10 cellular contexts compared by ENCODE assay signal in the genomic region with DNA sequence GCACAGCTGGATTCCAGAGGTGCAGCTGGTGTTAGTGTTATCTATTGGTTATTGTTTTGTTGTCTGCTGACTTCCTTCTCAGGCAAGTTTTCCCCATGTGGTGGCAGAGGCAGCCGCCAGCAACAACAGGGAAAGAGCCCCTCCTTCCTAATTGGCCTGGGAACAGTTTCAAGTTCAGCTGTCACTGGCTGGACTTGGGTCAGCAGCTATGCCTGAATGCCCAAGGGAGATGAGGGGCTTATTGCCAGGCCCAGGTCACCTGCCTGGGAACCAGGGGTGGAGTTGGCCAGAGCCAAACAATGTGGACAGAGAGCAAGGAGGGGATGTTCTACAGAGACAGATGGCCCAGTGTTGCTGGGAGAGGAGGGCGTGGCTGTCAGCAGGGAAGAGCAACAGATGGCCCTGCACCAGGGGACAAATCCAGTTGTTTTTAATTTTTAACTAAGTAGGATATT. TPM values are rescaled to one million over a fixed set of nuclear protein-coding genes. Genes with fewer than 3 reads are reported as not detected.
DNase-seq lines count a peak whose midpoint lies in the region; ATAC-seq, FAIRE-seq and TF ChIP-seq lines count a peak whose summit lies in the region.
"Had no signal": no experiment of that assay in that cellular context is flagged by ENCODE, and none has a peak within 500 bp of the region (broad histone marks: within the 10 kb centered on the region; RNA-seq: fewer than 3 reads in every experiment).

No MANE protein-coding gene starts in this region.

- peak overlapping the region; percentile 22 for H3K4me3 Mint-ChIP-seq in osteocyte (ENCODE audit: unreplicated experiment)
- H3K4me3 Mint-ChIP-seq: stimulated activated naive CD8-positive, alpha-beta T cell treated with anti-CD3 and anti-CD28 coated beads, Interleukin-15, Interleukin-2, amounts not matched to agents 100 ng/mL and 50 ng/mL, for 24 hours had no signal

- no peaks in the 10 kb centered on the region for H3K9me2 ChIP-seq in PC-3 (replicated peaks; ENCODE audit: low read length)

- no TSS peak for BruUV-seq in PC-3 (replicated peaks; lab: Mats Ljungman, UMichigan)

- peak overlapping the region; percentile 77 for H3K27ac Mint-ChIP-seq in osteocyte (ENCODE audit: unreplicated experiment)

- no peak overlapping the region for H3K4me2 ChIP-seq in PC-3 (ENCODE audit: low read length)

- H2AFZ ChIP-seq in PC-3 (ENCODE audit: low read length), result no peak overlapping the region

- peaks cover 27% of the 10 kb centered on the region for H3K4me1 Mint-ChIP-seq in osteocyte (ENCODE audit: unreplicated experiment)

- POLR2A ChIA-PET in PC-3 (lab: Charles Lee; ENCODE audit: unreplicated experiment), result no interaction called here

- no peak overlapping the region for H3K4me3 ChIP-seq in PC-3 (ENCODE audit: low read length)

- H3K9me3 ChIP-seq in PC-3 (ENCODE audit: low read length), result no peaks in the 10 kb centered on the region

- no peak for TF ChIP-seq CTCF in PC-3 (conservative IDR thresholded peaks at IDR 0.05; ENCODE audit: low read depth, low read length)
- no peak for TF ChIP-seq CTCF in osteocyte (IDR thresholded peaks at IDR 0.05)
- TF ChIP-seq CTCF in D721Med (IDR thresholded peaks at IDR 0.05; ENCODE audit: insufficient read depth, missing control alignments), result no peak

- H3K4me1 ChIP-seq in PC-3 (ENCODE audit: insufficient read depth, low read length), result peaks cover 6% of the 10 kb centered on the region

- H4K20me1 ChIP-seq in PC-3 (ENCODE audit: low read length), result no peaks in the 10 kb centered on the region

- no peaks in the 10 kb centered on the region for H3K9me3 Mint-ChIP-seq in osteocyte (ENCODE audit: unreplicated experiment)
- H3K9me3 Mint-ChIP-seq: stimulated activated naive CD8-positive, alpha-beta T cell treated with anti-CD3 and anti-CD28 coated beads, Interleukin-15, Interleukin-2, amounts not matched to agents 100 ng/mL and 50 ng/mL, for 24 hours had no signal

- no peak for FAIRE-seq in D721Med (lab: Jason Lieb, UNC)
- FAIRE-seq: colon had no signal

- H3F3A ChIP-seq in PC-3 (ENCODE audit: low read length, unreplicated experiment), result no peaks in the 10 kb centered on the region

- H3K27me3 Mint-ChIP-seq in osteocyte (ENCODE audit: unreplicated experiment), result no peaks in the 10 kb centered on the region
- H3K27me3 Mint-ChIP-seq: stimulated activated naive CD8-positive, alpha-beta T cell treated with anti-CD3 and anti-CD28 coated beads, Interleukin-15, Interleukin-2, amounts not matched to agents 100 ng/mL and 50 ng/mL, for 24 hours had no signal

- no peak overlapping the region for H3K27ac ChIP-seq in PC-3 (ENCODE audit: low read length)

- ATAC-seq in PC-3 (peak; percentile 18; the same call in 1 of the 2 replicates), HG02970 (IDR thresholded peaks at IDR 0.05; ENCODE audit: low FRiP score, unreplicated experiment) (no peak)

- peaks cover 5% of the 10 kb centered on the region for H3K36me3 Mint-ChIP-seq in osteocyte (ENCODE audit: unreplicated experiment)

- H3K27me3 ChIP-seq in PC-3 (ENCODE audit: low read length), result no peaks in the 10 kb centered on the region

- H3K9ac ChIP-seq in PC-3 (ENCODE audit: low read length), result no peak overlapping the region

- CTCF ChIA-PET in PC-3 (lab: Charles Lee), result no interaction called here

- intact Hi-C loops in PC-3 (cut with micrococcal nuclease), result no loop called here

- H3K36me3 ChIP-seq in PC-3 (ENCODE audit: low read depth, low read length), result no peaks in the 10 kb centered on the region

- DNase-seq in GM04504 (ENCODE audit: low read depth), result peak; percentile 66
- no peak for DNase-seq in PC-3
- peak; percentile 40 for DNase-seq in fibroblast of the conjunctiva (ENCODE audit: low read depth)
- no peak for DNase-seq in osteocyte (ENCODE audit: extremely low spot score, unreplicated experiment)
- no peak for DNase-seq in GOT3 (lab: John Stamatoyannopoulos, UW)
- no peak for DNase-seq in stimulated activated naive CD4-positive, alpha-beta T cell (lab: John Stamatoyannopoulos, UW)
- DNase-seq in D721Med (ENCODE audit: insufficient read length, low spot score), result no peak

- H3K79me2 ChIP-seq in PC-3 (ENCODE audit: low read length), result no peaks in the 10 kb centered on the region

RNA-seq across cellular contexts. Expression of a gene that starts 38.3 kb away (rescaled TPM):
- 19.0 and 29.3 TPM in 2 replicates for total RNA-seq in PC-3 (2014; rRNA removed)
- 74.6 and 80.6 TPM in 2 replicates for total RNA-seq in osteocyte

Comparison
In these comparisons a context has a peak if more than half of its experiments do, and no peak if none do; other contexts are left out.
1. DNase-seq: peak in GM04504 (single experiment) and fibroblast of the conjunctiva (single experiment); none in PC-3 (single experiment), osteocyte (single experiment), GOT3 (single experiment), stimulated activated naive CD4-positive, alpha-beta T cell (0 of 6) and D721Med (single experiment).